ENCODE assay signal across 15 cellular contexts in the genomic region with DNA sequence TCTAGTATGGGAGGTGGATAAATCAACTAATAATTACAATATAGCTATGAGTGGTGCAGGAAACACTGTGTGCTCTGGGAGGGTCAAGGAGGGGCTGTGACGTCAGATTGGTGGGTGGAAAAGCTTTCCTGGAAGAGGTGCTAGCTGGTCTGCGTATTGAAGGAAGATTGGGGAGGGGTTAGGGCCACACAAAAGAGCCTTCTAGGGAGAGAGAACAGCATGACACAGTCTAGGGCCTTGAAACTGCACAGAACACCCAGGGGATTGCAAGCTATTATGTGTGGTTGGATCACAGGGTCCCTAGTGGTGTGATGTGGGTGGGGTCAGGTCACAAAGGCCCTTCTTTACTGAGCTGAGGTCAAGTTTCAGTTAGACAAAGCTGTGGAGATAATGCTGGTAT.
"Had no signal": no experiment of that assay in that cellular context is flagged by ENCODE, and none has a peak within 500 bp of the region (broad histone marks: within the 10 kb centered on the region; RNA-seq: fewer than 3 reads in every experiment).

No MANE protein-coding gene starts in this region.

- DNase-seq: activated B cell treated with CpG ODN at 0.5 μM for 24 hours; activated CD4-positive, alpha-beta memory T cell treated with anti-CD3 and anti-CD28 coated beads for 36 hours; activated CD4-positive, alpha-beta T cell treated with anti-CD3 and anti-CD28 coated beads for 4 hours; activated gamma-delta T cell treated with Interleukin-2 at 50 U/mL for 16 hours; activated T-cell treated with anti-CD3 and anti-CD28 coated beads for 4 hours; cerebellar nuclear complex; cortex of kidney; gastrocnemius medialis; heart left ventricle; immature natural killer cell; natural killer cell; spleen; stimulated activated naive CD4-positive, alpha-beta T cell treated with Interleukin-2 at 50 U/mL for 16 hours; T-helper 9 cell; thyroid gland had no signal

- H3K27ac ChIP-seq: gastrocnemius medialis, heart left ventricle, spleen, thyroid gland had no signal

- H3K4me1 ChIP-seq: gastrocnemius medialis, spleen, thyroid gland had no signal

- H3K36me3 ChIP-seq: gastrocnemius medialis, heart left ventricle, spleen, thyroid gland had no signal

- H3K9me3 ChIP-seq: gastrocnemius medialis, thyroid gland had no signal

- H3K27me3 ChIP-seq: gastrocnemius medialis, heart left ventricle, spleen, thyroid gland had no signal

- ATAC-seq: gastrocnemius medialis, heart left ventricle, natural killer cell had no signal

- H3K4me3 ChIP-seq: gastrocnemius medialis, heart left ventricle, spleen, thyroid gland had no signal
